In genomic region chr21:8998480-8998879, GRCh38 we compare ENCODE assay signal across 7 cellular contexts.
DNase-seq lines count a peak whose midpoint lies in the region; ATAC-seq, FAIRE-seq and TF ChIP-seq lines count a peak whose summit lies in the region.
"Not testable (repeated sequence)": the region's sequence is repeated elsewhere in the genome, so short reads cannot be mapped to it uniquely, and the experiment has no call there.

No MANE protein-coding gene starts in this region.

- not testable (repeated sequence) for H3K4me2 ChIP-seq in A549

- TF ChIP-seq EP300 in A549 (IDR thresholded peaks at IDR 0.05), result peak in 1 of 2 experiments; percentile 29; a peak in 2 of 5 replicates

- TF ChIP-seq POLR2A in A549 (IDR thresholded peaks at IDR 0.05; ENCODE audit: low read length), result not testable (repeated sequence)

- H3K4me1 ChIP-seq in A549, result not testable (repeated sequence)

- FAIRE-seq in A549 (lab: Jason Lieb, UNC); RCC 7860 (lab: Jason Lieb, UNC): not testable (repeated sequence)

- TF ChIP-seq CTCF in A549 (IDR thresholded peaks at IDR 0.05), result not testable (repeated sequence)

- TF ChIP-seq RAD21 in A549 (conservative IDR thresholded peaks at IDR 0.05 in 1 of 2, IDR thresholded peaks at IDR 0.05 in 1 of 2), result not testable (repeated sequence)

- H3K27ac ChIP-seq in A549, result not testable (repeated sequence)

- not testable (repeated sequence) for ATAC-seq in A549

- CTCF ChIA-PET in A549 (lab: Yijun Ruan, JAX), result interaction anchor here (0.7 kb wide), 1 partner anchor 9 kb away, joined by 3 read pairs; no protein-coding TSS in a partner anchor

- H3K4me3 ChIP-seq in A549, result not testable (repeated sequence)

- POLR2A ChIA-PET in A549 (lab: Yijun Ruan, JAX), result not testable (repeated sequence)

- peak in 1 of 2 experiments; percentile 97 for DNase-seq in A549 (ENCODE audit: low read depth in 1 of 2, low spot score in 1 of 2)
- DNase-seq in NAMALWA (ENCODE audit: low spot score), result peak; percentile 23
- peak; percentile 2 for DNase-seq in RCC 7860 (ENCODE audit: low spot score)
- peak; percentile 88 for DNase-seq in SW480 (ENCODE audit: low spot score)
- DNase-seq in cerebellar cortex (ENCODE audit: low spot score), result peak; percentile 40
- peak; percentile 84 for DNase-seq in iPS DF 19.7 (ENCODE audit: low read depth, low spot score)
- peak; percentile 11 for DNase-seq in medulla oblongata (ENCODE audit: extremely low spot score)

- not testable (repeated sequence) for H3K9me3 ChIP-seq in A549

- WGBS in A549 (ENCODE audit: missing lambda C conversion rate), result 10% methylated on average over 1 of the region's 1 CpG

TF ChIP-seq in A549, 52 proteins besides CTCF, POLR2A, EP300 and RAD21:
- TF ChIP-seq, protein P1, sequence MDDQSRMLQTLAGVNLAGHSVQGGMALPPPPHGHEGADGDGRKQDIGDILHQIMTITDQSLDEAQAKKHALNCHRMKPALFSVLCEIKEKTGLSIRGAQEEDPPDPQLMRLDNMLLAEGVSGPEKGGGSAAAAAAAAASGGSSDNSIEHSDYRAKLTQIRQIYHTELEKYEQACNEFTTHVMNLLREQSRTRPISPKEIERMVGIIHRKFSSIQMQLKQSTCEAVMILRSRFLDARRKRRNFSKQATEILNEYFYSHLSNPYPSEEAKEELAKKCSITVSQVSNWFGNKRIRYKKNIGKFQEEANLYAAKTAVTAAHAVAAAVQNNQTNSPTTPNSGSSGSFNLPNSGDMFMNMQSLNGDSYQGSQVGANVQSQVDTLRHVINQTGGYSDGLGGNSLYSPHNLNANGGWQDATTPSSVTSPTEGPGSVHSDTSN (IDR thresholded peaks at IDR 0.05), result peak; percentile 77
- TF ChIP-seq JUN (IDR thresholded peaks at IDR 0.05), result peak in 1 of 2 experiments; percentile 76; a peak in 1 of 5 replicates
- peak; percentile 57 for TF ChIP-seq GATA3 (IDR thresholded peaks at IDR 0.05; ENCODE audit: borderline replicate concordance)
- peak; percentile 52; the same call in 1 of the 2 replicates for TF ChIP-seq MAX (IDR thresholded peaks at IDR 0.05)
